8 cellular contexts compared by ENCODE assay signal in the genomic region with DNA sequence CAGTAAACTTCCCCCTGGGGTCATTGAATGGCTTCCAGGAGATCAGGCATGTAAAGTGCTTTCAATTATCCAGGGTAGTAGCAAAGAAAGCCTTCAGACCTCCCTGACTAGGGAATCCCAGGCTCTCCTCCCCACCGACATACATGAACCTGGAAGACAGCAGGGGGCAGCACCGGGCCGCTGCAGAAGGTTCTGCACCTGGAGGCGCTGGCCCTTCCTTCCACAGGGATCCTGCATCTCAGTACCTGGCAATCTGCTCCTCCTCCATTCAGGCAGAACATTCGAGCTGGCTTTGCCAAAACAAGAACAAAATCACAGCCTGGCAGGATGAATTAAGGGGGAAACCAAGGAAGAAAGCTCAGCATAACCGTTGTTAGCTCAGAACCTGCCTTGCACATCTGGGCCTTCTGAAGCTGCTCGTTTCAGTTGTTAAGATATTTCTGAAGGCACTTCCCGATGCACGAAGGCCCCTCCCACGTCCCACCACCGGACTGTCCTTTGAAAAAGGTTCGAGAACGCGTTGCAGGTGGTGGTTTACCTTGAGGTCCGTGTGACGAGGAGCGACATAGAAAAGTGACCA.
A peak's percentile ranks its signal among the peaks of the same experiment; 100 is the strongest.
DNase-seq lines count a peak whose midpoint lies in the region; ATAC-seq and TF ChIP-seq lines count a peak whose summit lies in the region.

No MANE protein-coding gene starts in this region.

- no peaks in the 10 kb centered on the region for H3K9me3 Mint-ChIP-seq in H9

- H3K4me1 ChIP-seq in H9 (ENCODE audit: insufficient read depth, low read length) = no peaks in the 10 kb centered on the region
- no peaks in the 10 kb centered on the region for H3K4me1 ChIP-seq in SJCRH30
- peaks cover 6% of the 10 kb centered on the region for H3K4me1 ChIP-seq in foreskin keratinocyte

- no peaks in the 10 kb centered on the region for H4K20me1 ChIP-seq in H9 (ENCODE audit: control insufficient read depth, insufficient read depth, insufficient read length)

- TF ChIP-seq CTCF in H9 (conservative IDR thresholded peaks at IDR 0.05) = peak; percentile 89
- peak; percentile 82 for TF ChIP-seq CTCF in foreskin keratinocyte (conservative IDR thresholded peaks at IDR 0.05)

- peaks cover 14 to 18% of the 10 kb centered on the region in 2 experiments for H3K4me1 Mint-ChIP-seq in H9

- no peak overlapping the region for H2BK20ac ChIP-seq in H9 (ENCODE audit: low read depth, low read length, poor library complexity, severe bottlenecking)

- H3T11ph ChIP-seq in H9 (ENCODE audit: low read length) = no peak overlapping the region

- no peak overlapping the region for H2AFZ ChIP-seq in H9 (ENCODE audit: low read length)

- no peaks in the 10 kb centered on the region; a peak in 2 of 7 replicates for H3K36me3 Mint-ChIP-seq in H9 (ENCODE audit: insufficient read depth in 1 of 3, low read depth in 3 of 3)

- no peak overlapping the region for H3K4me2 ChIP-seq in H9 (ENCODE audit: insufficient read depth, insufficient read length, low read length)

- H3K27ac ChIP-seq in H9 (ENCODE audit: insufficient read length, low read depth, low read length) (no peak overlapping the region), SJCRH30 (no peak overlapping the region), foreskin keratinocyte (no peak overlapping the region)

- no peaks in the 10 kb centered on the region for H3K36me3 ChIP-seq in SJCRH30

- no peak overlapping the region for H3K18ac ChIP-seq in H9 (ENCODE audit: insufficient read length, low read depth, low read length)

- no peak overlapping the region for H4K5ac ChIP-seq in H9 (ENCODE audit: insufficient read length, low read depth, low read length)

- H2BK120ac ChIP-seq in H9 (ENCODE audit: low read depth, low read length, poor library complexity, severe bottlenecking) = no peak overlapping the region

- ATAC-seq in foreskin keratinocyte (peak; percentile 92), GM19463 (IDR thresholded peaks at IDR 0.05; ENCODE audit: unreplicated experiment) (no peak)

- H3K27ac Mint-ChIP-seq in H9 = no peak overlapping the region

- no peak overlapping the region for H2BK15ac ChIP-seq in H9 (ENCODE audit: low read depth, low read length)

- peak; percentile 48 for DNase-seq in COLO668 (lab: John Stamatoyannopoulos, UW; ENCODE audit: unreplicated experiment)
- peak; percentile 90 for DNase-seq in H9
- peak; percentile 65 to 81 for DNase-seq in SJCRH30
- peak in 1 of 2 donors; percentile 39 for DNase-seq in foreskin keratinocyte
- DNase-seq in superior temporal gyrus (ENCODE audit: extremely low spot score) = peak; percentile 42
- DNase-seq in glomerular visceral epithelial cell (ENCODE audit: extremely low spot score) = no peak
- no peak for DNase-seq in activated gamma-delta T cell treated with Interleukin-2 at 50 U/mL for 16 hours

- H3K27me3 ChIP-seq in H9 (ENCODE audit: insufficient read depth, low read length) = no peaks in the 10 kb centered on the region
- H3K27me3 ChIP-seq in SJCRH30 = no peaks in the 10 kb centered on the region
- H3K27me3 ChIP-seq in foreskin keratinocyte = no peaks in the 10 kb centered on the region

- H2BK12ac ChIP-seq in H9 (ENCODE audit: insufficient read length, low read depth, low read length) = no peak overlapping the region

- H2BK5ac ChIP-seq in H9 (ENCODE audit: insufficient read length, low read length) = no peak overlapping the region

- H3K56ac ChIP-seq in H9 (ENCODE audit: insufficient read length, low read depth, low read length) = no peak overlapping the region

- no peak overlapping the region for H4K8ac ChIP-seq in H9 (replicated peaks; ENCODE audit: insufficient read length, low read depth, low read length)

- no peaks in the 10 kb centered on the region for H3K9me3 ChIP-seq in H9 (ENCODE audit: control insufficient read depth, low read depth, low read length)
- no peaks in the 10 kb centered on the region for H3K9me3 ChIP-seq in SJCRH30 (replicated peaks)

- H3K4ac ChIP-seq in H9 (ENCODE audit: low read depth, low read length) = no peak overlapping the region

- no peak overlapping the region for H3K23ac ChIP-seq in H9 (ENCODE audit: insufficient read length, low read depth, low read length)

- WGBS in H9 (ENCODE audit: extremely low coverage, insufficient read length, low lambda C conversion rate) = no CpG with 5 or more reads among the region's 17 CpGs

- H2AK5ac ChIP-seq in H9 (ENCODE audit: insufficient read length, low read length) = no peak overlapping the region

- no peak overlapping the region for H4K91ac ChIP-seq in H9 (ENCODE audit: insufficient read length, low read depth, low read length)

- H3K23me2 ChIP-seq in H9 (ENCODE audit: insufficient read length, low read depth, low read length, poor library complexity, severe bottlenecking) = no peaks in the 10 kb centered on the region

- no peak overlapping the region for H3K9ac ChIP-seq in H9 (ENCODE audit: extremely low read depth, insufficient read length, low read length)

- H3K79me1 ChIP-seq in H9 (ENCODE audit: insufficient read depth, low read depth, low read length, poor library complexity, severe bottlenecking) = no peaks in the 10 kb centered on the region

- no peaks in the 10 kb centered on the region for H3K27me3 Mint-ChIP-seq in H9 (ENCODE audit: low read depth)

- H3K79me2 ChIP-seq in H9 (ENCODE audit: insufficient read depth, low read length) = no peaks in the 10 kb centered on the region

- H3K14ac ChIP-seq in H9 (ENCODE audit: insufficient read depth, low read length) = no peak overlapping the region

- no peak overlapping the region for H3K4me3 ChIP-seq in SJCRH30

- H3K4me3 Mint-ChIP-seq in H9 = no peak overlapping the region

Comparison
In these comparisons a context has a peak if more than half of its experiments do, and no peak if none do; other contexts are left out.
1. DNase-seq: peak in COLO668 (single experiment), H9 (single experiment), SJCRH30 (2 of 2) and superior temporal gyrus (single experiment); none in glomerular visceral epithelial cell (single experiment) and activated gamma-delta T cell treated with Interleukin-2 at 50 U/mL for 16 hours (single experiment).